Comparison of ENCODE assay signal across 1 cellular context in the genomic region with DNA sequence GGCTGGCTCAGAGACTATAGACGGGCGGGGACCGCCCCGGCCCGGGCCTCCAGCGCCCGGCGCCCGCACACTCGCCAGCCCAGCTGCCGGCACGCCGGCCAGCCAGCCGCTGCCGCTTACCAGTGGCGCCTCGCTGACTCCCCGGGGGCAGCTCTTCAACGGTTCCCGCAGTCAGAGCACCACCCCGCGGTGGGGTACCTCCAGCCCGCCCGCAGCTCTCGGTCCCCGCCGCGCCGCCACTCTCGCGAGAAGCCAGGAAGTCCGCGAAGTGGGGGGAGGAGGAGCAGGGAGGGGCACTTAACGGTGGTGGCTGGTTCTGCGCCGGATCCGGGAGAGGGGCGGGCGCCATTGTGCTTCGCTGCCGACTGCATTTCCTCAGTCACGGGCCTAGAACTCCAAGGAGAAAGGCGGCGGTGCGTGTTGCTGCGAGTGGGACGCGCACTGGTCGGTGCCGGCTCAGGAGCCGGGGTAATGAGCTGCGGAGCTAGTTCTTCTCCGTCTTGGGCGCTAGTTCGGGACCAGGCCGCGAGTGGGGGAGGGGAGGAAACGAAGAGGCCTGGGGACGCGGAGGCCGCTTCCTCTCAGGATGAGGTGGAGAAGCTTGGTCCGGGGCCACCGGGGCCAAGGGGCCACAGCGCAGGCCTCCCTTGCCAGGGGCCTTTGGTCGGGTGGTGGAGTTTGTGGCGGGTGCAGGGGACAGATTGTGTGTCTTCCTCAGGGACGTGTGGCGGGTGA.
A peak's percentile ranks its signal among the peaks of the same experiment; 100 is the strongest.
TF ChIP-seq lines count a peak whose summit lies in the region.

A gene with protein sequence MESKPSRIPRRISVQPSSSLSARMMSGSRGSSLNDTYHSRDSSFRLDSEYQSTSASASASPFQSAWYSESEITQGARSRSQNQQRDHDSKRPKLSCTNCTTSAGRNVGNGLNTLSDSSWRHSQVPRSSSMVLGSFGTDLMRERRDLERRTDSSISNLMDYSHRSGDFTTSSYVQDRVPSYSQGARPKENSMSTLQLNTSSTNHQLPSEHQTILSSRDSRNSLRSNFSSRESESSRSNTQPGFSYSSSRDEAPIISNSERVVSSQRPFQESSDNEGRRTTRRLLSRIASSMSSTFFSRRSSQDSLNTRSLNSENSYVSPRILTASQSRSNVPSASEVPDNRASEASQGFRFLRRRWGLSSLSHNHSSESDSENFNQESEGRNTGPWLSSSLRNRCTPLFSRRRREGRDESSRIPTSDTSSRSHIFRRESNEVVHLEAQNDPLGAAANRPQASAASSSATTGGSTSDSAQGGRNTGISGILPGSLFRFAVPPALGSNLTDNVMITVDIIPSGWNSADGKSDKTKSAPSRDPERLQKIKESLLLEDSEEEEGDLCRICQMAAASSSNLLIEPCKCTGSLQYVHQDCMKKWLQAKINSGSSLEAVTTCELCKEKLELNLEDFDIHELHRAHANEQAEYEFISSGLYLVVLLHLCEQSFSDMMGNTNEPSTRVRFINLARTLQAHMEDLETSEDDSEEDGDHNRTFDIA (plus strand): TSS at position 313 of the 735 bp plus-strand sequence. CDS start 16,517 bp downstream, outside the sequence.

TF ChIP-seq in HepG2, 621 proteins besides CTCF, POLR2A, EP300 and RAD21 (continued from another document and continues in another):
- TF ChIP-seq CREM (IDR thresholded peaks at IDR 0.05) (peak; percentile 63), CREM (CRISPR knock-in tag; IDR thresholded peaks at IDR 0.05) (no peak; the same call in 1 of the 2 replicates), ZBTB21 (CRISPR knock-in tag; IDR thresholded peaks at IDR 0.05) (no peak; the same call in 1 of the 2 replicates), MXD4 (CRISPR knock-in tag; IDR thresholded peaks at IDR 0.05) (peak; percentile 70), ZBTB42 (CRISPR knock-in tag; IDR thresholded peaks at IDR 0.05) (no peak), MBNL3 (CRISPR knock-in tag; conservative IDR thresholded peaks at IDR 0.05) (no peak), ZBTB8A (CRISPR knock-in tag; IDR thresholded peaks at IDR 0.05; ENCODE audit: borderline replicate concordance, low read depth) (0 out of 2 replicates have a peak, but pooled peaks have one; percentile 89), ELF4 (CRISPR knock-in tag; IDR thresholded peaks at IDR 0.05; ENCODE audit: borderline replicate concordance) (peak; percentile 83; the same call in 1 of the 2 replicates), PHB2 (IDR thresholded peaks at IDR 0.05; ENCODE audit: partially characterized antibody) (no peak), ETV5 (CRISPR knock-in tag; IDR thresholded peaks at IDR 0.05; ENCODE audit: borderline replicate concordance) (peak; percentile 74), ZNF724P (CRISPR knock-in tag; IDR thresholded peaks at IDR 0.05; ENCODE audit: borderline replicate concordance) (peak; percentile 93), ELF3 (CRISPR knock-in tag; IDR thresholded peaks at IDR 0.05) (peak; percentile 89), SUZ12 (IDR thresholded peaks at IDR 0.05; ENCODE audit: low read depth, low read length) (no peak), AHR (CRISPR knock-in tag; IDR thresholded peaks at IDR 0.05) (peak; percentile 97), KLF16 (CRISPR knock-in tag; IDR thresholded peaks at IDR 0.05) (peak; percentile 82 to 99; a peak in 2 of 4 replicates), ZNF598 (CRISPR knock-in tag; IDR thresholded peaks at IDR 0.05; ENCODE audit: borderline replicate concordance) (peak; percentile 95), ATF1 (CRISPR knock-in tag; IDR thresholded peaks at IDR 0.05) (no peak), SMYD3 (CRISPR knock-in tag; IDR thresholded peaks at IDR 0.05) (peak; percentile 94), SALL1 (CRISPR knock-in tag; IDR thresholded peaks at IDR 0.05) (peak; percentile 97), ZNF354B (CRISPR knock-in tag; IDR thresholded peaks at IDR 0.05) (peak; percentile 99), HCFC1 (IDR thresholded peaks at IDR 0.05; ENCODE audit: low read depth, low read length) (peak; percentile 41), HES4 (CRISPR knock-in tag; IDR thresholded peaks at IDR 0.05; ENCODE audit: borderline replicate concordance) (peak; percentile 97), TCF7L2 (IDR thresholded peaks at IDR 0.05; ENCODE audit: low read depth, low read length) (no peak), NCOA1 (CRISPR knock-in tag; IDR thresholded peaks at IDR 0.05) (peak; percentile 87; the same call in 1 of the 2 replicates), RAD51 (IDR thresholded peaks at IDR 0.05; ENCODE audit: borderline replicate concordance) (no peak), BRCA1 (CRISPR knock-in tag; IDR thresholded peaks at IDR 0.05) (peak; percentile 92), NFE2 (CRISPR knock-in tag; IDR thresholded peaks at IDR 0.05) (no peak; the same call in 1 of the 2 replicates), DMAP1 (CRISPR knock-in tag; IDR thresholded peaks at IDR 0.05) (peak; percentile 100), HOXA3 (CRISPR knock-in tag; IDR thresholded peaks at IDR 0.05) (peak; percentile 94), EED (CRISPR knock-in tag; IDR thresholded peaks at IDR 0.05) (peak; percentile 98), ZNF12 (CRISPR knock-in tag; IDR thresholded peaks at IDR 0.05) (no peak; the same call in 1 of the 2 replicates), XBP1 (CRISPR knock-in tag; IDR thresholded peaks at IDR 0.05) (0 out of 2 replicates have a peak, but pooled peaks have one; percentile 67), STAT5B (CRISPR knock-in tag; IDR thresholded peaks at IDR 0.05) (peak; percentile 56; the same call in 1 of the 2 replicates), POLR2AphosphoS5 (IDR thresholded peaks at IDR 0.05; ENCODE audit: low read depth, low read length) (peak; percentile 98), ZNF841 (CRISPR knock-in tag; IDR thresholded peaks at IDR 0.05; ENCODE audit: borderline replicate concordance) (no peak), CENPT (CRISPR knock-in tag; IDR thresholded peaks at IDR 0.05; ENCODE audit: low read depth) (peak; percentile 73; the same call in 1 of the 2 replicates), TCF7 (IDR thresholded peaks at IDR 0.05; ENCODE audit: low read depth) (no peak; the same call in 1 of the 2 replicates), RBM22 (optimal IDR thresholded peaks at IDR 0.05; ENCODE audit: low read length) (peak; percentile 31), ZNF644 (CRISPR knock-in tag; IDR thresholded peaks at IDR 0.05; ENCODE audit: low read depth) (peak; percentile 65; the same call in 1 of the 2 replicates), FOXO1 (CRISPR knock-in tag; IDR thresholded peaks at IDR 0.05) (peak; percentile 63)
- TF ChIP-seq, protein P1, sequence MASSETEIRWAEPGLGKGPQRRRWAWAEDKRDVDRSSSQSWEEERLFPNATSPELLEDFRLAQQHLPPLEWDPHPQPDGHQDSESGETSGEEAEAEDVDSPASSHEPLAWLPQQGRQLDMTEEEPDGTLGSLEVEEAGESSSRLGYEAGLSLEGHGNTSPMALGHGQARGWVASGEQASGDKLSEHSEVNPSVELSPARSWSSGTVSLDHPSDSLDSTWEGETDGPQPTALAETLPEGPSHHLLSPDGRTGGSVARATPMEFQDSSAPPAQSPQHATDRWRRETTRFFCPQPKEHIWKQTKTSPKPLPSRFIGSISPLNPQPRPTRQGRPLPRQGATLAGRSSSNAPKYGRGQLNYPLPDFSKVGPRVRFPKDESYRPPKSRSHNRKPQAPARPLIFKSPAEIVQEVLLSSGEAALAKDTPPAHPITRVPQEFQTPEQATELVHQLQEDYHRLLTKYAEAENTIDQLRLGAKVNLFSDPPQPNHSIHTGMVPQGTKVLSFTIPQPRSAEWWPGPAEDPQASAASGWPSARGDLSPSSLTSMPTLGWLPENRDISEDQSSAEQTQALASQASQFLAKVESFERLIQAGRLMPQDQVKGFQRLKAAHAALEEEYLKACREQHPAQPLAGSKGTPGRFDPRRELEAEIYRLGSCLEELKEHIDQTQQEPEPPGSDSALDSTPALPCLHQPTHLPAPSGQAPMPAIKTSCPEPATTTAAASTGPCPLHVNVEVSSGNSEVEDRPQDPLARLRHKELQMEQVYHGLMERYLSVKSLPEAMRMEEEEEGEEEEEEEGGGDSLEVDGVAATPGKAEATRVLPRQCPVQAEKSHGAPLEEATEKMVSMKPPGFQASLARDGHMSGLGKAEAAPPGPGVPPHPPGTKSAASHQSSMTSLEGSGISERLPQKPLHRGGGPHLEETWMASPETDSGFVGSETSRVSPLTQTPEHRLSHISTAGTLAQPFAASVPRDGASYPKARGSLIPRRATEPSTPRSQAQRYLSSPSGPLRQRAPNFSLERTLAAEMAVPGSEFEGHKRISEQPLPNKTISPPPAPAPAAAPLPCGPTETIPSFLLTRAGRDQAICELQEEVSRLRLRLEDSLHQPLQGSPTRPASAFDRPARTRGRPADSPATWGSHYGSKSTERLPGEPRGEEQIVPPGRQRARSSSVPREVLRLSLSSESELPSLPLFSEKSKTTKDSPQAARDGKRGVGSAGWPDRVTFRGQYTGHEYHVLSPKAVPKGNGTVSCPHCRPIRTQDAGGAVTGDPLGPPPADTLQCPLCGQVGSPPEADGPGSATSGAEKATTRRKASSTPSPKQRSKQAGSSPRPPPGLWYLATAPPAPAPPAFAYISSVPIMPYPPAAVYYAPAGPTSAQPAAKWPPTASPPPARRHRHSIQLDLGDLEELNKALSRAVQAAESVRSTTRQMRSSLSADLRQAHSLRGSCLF (CRISPR knock-in tag; IDR thresholded peaks at IDR 0.05; ENCODE audit: borderline replicate concordance), result 0 out of 2 replicates have a peak, but pooled peaks have one; percentile 32
- TF ChIP-seq, protein P2, sequence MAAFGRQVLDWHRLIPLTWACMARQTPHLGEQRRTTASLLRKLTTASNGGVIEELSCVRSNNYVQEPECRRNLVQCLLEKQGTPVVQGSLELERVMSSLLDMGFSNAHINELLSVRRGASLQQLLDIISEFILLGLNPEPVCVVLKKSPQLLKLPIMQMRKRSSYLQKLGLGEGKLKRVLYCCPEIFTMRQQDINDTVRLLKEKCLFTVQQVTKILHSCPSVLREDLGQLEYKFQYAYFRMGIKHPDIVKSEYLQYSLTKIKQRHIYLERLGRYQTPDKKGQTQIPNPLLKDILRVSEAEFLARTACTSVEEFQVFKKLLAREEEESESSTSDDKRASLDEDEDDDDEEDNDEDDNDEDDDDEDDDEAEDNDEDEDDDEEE (CRISPR knock-in tag; IDR thresholded peaks at IDR 0.05), result peak; percentile 97
- TF ChIP-seq, protein P3, sequence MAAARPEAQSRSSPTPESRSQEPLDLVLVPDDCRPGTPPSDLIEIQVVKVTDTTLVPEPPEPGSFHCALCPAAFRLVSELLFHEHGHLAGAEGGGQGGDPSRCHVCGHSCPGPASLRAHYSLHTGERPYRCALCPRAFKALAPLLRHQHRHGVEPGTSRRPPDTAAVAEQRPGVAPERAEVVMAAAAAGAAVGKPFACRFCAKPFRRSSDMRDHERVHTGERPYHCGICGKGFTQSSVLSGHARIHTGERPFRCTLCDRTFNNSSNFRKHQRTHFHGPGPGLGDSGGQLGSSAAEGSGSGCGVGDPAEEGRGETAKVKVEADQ (CRISPR knock-in tag; IDR thresholded peaks at IDR 0.05; ENCODE audit: borderline replicate concordance), result peak; percentile 97
- TF ChIP-seq, protein P4, sequence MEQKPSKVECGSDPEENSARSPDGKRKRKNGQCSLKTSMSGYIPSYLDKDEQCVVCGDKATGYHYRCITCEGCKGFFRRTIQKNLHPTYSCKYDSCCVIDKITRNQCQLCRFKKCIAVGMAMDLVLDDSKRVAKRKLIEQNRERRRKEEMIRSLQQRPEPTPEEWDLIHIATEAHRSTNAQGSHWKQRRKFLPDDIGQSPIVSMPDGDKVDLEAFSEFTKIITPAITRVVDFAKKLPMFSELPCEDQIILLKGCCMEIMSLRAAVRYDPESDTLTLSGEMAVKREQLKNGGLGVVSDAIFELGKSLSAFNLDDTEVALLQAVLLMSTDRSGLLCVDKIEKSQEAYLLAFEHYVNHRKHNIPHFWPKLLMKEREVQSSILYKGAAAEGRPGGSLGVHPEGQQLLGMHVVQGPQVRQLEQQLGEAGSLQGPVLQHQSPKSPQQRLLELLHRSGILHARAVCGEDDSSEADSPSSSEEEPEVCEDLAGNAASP (CRISPR knock-in tag; IDR thresholded peaks at IDR 0.05; ENCODE audit: borderline replicate concordance), result peak; percentile 88
- TF ChIP-seq, protein P5, sequence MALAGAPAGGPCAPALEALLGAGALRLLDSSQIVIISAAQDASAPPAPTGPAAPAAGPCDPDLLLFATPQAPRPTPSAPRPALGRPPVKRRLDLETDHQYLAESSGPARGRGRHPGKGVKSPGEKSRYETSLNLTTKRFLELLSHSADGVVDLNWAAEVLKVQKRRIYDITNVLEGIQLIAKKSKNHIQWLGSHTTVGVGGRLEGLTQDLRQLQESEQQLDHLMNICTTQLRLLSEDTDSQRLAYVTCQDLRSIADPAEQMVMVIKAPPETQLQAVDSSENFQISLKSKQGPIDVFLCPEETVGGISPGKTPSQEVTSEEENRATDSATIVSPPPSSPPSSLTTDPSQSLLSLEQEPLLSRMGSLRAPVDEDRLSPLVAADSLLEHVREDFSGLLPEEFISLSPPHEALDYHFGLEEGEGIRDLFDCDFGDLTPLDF (CRISPR knock-in tag; IDR thresholded peaks at IDR 0.05), result peak; percentile 85
